ENCODE assay signal across 15 cellular contexts in genomic region chr11:66183581-66184048, GRCh38.
DNase-seq lines count a peak whose midpoint lies in the region; ATAC-seq and TF ChIP-seq lines count a peak whose summit lies in the region.
"Had no signal": no experiment of that assay in that cellular context is flagged by ENCODE, and none has a peak within 500 bp of the region (broad histone marks: within the 10 kb centered on the region; RNA-seq: fewer than 3 reads in every experiment).

No MANE protein-coding gene starts in this region.

- peaks cover 22% of the 10 kb centered on the region for H3F3A ChIP-seq in GM23248 (ENCODE audit: insufficient read depth)

- peaks cover 13% of the 10 kb centered on the region for H3K4me1 ChIP-seq in CD4-positive, CD25-positive, alpha-beta regulatory T cell (ENCODE audit: control insufficient read depth, insufficient read depth, low read length, poor library complexity, severe bottlenecking)
- H3K4me1 ChIP-seq in GM23248 (ENCODE audit: insufficient read depth), result peaks cover 21% of the 10 kb centered on the region

- peaks cover 18% of the 10 kb centered on the region for H3K36me3 ChIP-seq in CD4-positive, CD25-positive, alpha-beta regulatory T cell (ENCODE audit: control insufficient read depth, insufficient read depth, low read length)
- H3K36me3 ChIP-seq in GM23248 (ENCODE audit: low read depth), result no peaks in the 10 kb centered on the region

- peaks cover 100% of the 10 kb centered on the region for H3K79me2 ChIP-seq in GM23248 (ENCODE audit: insufficient read depth)

- H3K4me1 Mint-ChIP-seq in CD4-positive, CD25-positive, alpha-beta regulatory T cell, result peaks cover 46 to 79% (median 60%) of the 10 kb centered on the region in 4 donors
- peaks cover 55% of the 10 kb centered on the region for H3K4me1 Mint-ChIP-seq in activated CD8-positive, alpha-beta T cell treated with anti-CD3 and anti-CD28 coated beads for 36 hours (ENCODE audit: low read depth)
- peaks cover 48 to 67% of the 10 kb centered on the region in 2 donors for H3K4me1 Mint-ChIP-seq in immature natural killer cell

- H3K4me3 ChIP-seq in CD4-positive, CD25-positive, alpha-beta regulatory T cell (ENCODE audit: low read depth, low read length), result no peak overlapping the region
- H3K4me3 ChIP-seq in GM23248, result no peak overlapping the region
- H3K4me3 ChIP-seq: stomach had no signal

- CTCF ChIA-PET in activated CD8-positive, alpha-beta T cell treated with anti-CD3 and anti-CD28 coated beads for 36 hours (lab: Charles Lee), result interaction anchor here (1.2 kb wide), 2 partner anchors 138 to 139 kb away, joined by 4 to 6 read pairs; no protein-coding TSS in a partner anchor

- H3K9me2 ChIP-seq in GM23248 (ENCODE audit: insufficient read depth), result no peaks in the 10 kb centered on the region

- peaks cover 7% of the 10 kb centered on the region; the same call in 1 of the 2 replicates for H4K20me1 ChIP-seq in GM23248 (ENCODE audit: insufficient read depth)

- WGBS in GM23248 (ENCODE audit: low coverage in 1 of 2, low lambda C conversion rate in 2 of 2, missing lambda C conversion rate in 2 of 2), 2 experiments, result 40 to 58% methylated on average over 3 of the region's 3 CpGs

- no peaks in the 10 kb centered on the region for H3K27me3 ChIP-seq in CD4-positive, CD25-positive, alpha-beta regulatory T cell (ENCODE audit: control insufficient read depth, insufficient read depth, low read length)
- no peaks in the 10 kb centered on the region for H3K27me3 ChIP-seq in GM23248 (replicated peaks; ENCODE audit: insufficient read depth)
- H3K27me3 ChIP-seq: stomach had no signal

- POLR2A ChIA-PET in activated CD8-positive, alpha-beta T cell treated with anti-CD3 and anti-CD28 coated beads for 36 hours (lab: Charles Lee), result no interaction called here

- TF ChIP-seq CTCF in activated CD8-positive, alpha-beta T cell treated with anti-CD3 and anti-CD28 coated beads for 36 hours (IDR thresholded peaks at IDR 0.05), result no peak

- H3K27ac Mint-ChIP-seq in CD4-positive, CD25-positive, alpha-beta regulatory T cell, result peak overlapping the region in 2 of 3 donors; percentile 51 to 68
- peak overlapping the region; percentile 20 for H3K27ac Mint-ChIP-seq in activated CD8-positive, alpha-beta T cell treated with anti-CD3 and anti-CD28 coated beads for 36 hours
- peak overlapping the region in 2 of 6 donors; percentile 45 to 83 for H3K27ac Mint-ChIP-seq in immature natural killer cell
- H3K27ac Mint-ChIP-seq: nephron progenitor cell had no signal

- peak; percentile 67 to 70 for ATAC-seq in CD4-positive, CD25-positive, alpha-beta regulatory T cell (ENCODE audit: low read depth in 2 of 2)
- ATAC-seq in activated CD8-positive, alpha-beta T cell treated with anti-CD3 and anti-CD28 coated beads for 36 hours, result peak; percentile 27
- ATAC-seq in HG02852 (IDR thresholded peaks at IDR 0.05; ENCODE audit: unreplicated experiment) (no peak), GM19455 (IDR thresholded peaks at IDR 0.05; ENCODE audit: unreplicated experiment) (no peak)

- no peak overlapping the region for H2AFZ ChIP-seq in GM23248

- no peak overlapping the region for H3K4me2 ChIP-seq in GM23248 (ENCODE audit: unreplicated experiment)

- no peaks in the 10 kb centered on the region for H3K9me3 Mint-ChIP-seq in CD4-positive, CD25-positive, alpha-beta regulatory T cell
- H3K9me3 Mint-ChIP-seq in activated CD8-positive, alpha-beta T cell treated with anti-CD3 and anti-CD28 coated beads for 36 hours, result no peaks in the 10 kb centered on the region
- H3K9me3 Mint-ChIP-seq in immature natural killer cell, result no peaks in the 10 kb centered on the region
- H3K9me3 Mint-ChIP-seq: H9 had no signal

- H3K27me3 Mint-ChIP-seq in CD4-positive, CD25-positive, alpha-beta regulatory T cell, result no peaks in the 10 kb centered on the region
- no peaks in the 10 kb centered on the region for H3K27me3 Mint-ChIP-seq in activated CD8-positive, alpha-beta T cell treated with anti-CD3 and anti-CD28 coated beads for 36 hours
- H3K27me3 Mint-ChIP-seq in immature natural killer cell (ENCODE audit: low read depth in 3 of 3), result peaks cover 0 to 2% (median 2%) of the 10 kb centered on the region in 3 donors

- H3K27ac ChIP-seq in CD4-positive, CD25-positive, alpha-beta regulatory T cell (ENCODE audit: insufficient read depth, low read length, poor library complexity, severe bottlenecking), result no peak overlapping the region
- peak overlapping the region; percentile 29; the same call in 1 of the 2 replicates for H3K27ac ChIP-seq in GM23248

- DNase-seq in CD4-positive, CD25-positive, alpha-beta regulatory T cell, result peak; percentile 11 to 55 (median 24)
- peak; percentile 48 for DNase-seq in GM23248
- peak; percentile 8 for DNase-seq in activated CD8-positive, alpha-beta T cell treated with anti-CD3 and anti-CD28 coated beads for 36 hours
- peak; percentile 21 to 30 (median 26) for DNase-seq in immature natural killer cell
- no peak for DNase-seq in D341Med (ENCODE audit: low spot score)
- no peak for DNase-seq in activated CD8-positive, alpha-beta memory T cell treated with anti-CD3 and anti-CD28 coated beads, Interleukin-2, amount 50 U/mL, for 4 hours
- DNase-seq: activated CD4-positive, CD25-positive, alpha-beta regulatory T cell; activated naive CD4-positive, alpha-beta T cell treated with anti-CD3 and anti-CD28 coated beads, Interleukin-2, amount 50 U/mL, for 16 hours; EL; H9; NCI-H1092 treated with DMSO at 0.1 percent for 48 hours; nephron progenitor cell; stomach had no signal

- no peak overlapping the region for H3K9ac ChIP-seq in GM23248

- H3K36me3 Mint-ChIP-seq in CD4-positive, CD25-positive, alpha-beta regulatory T cell, result peaks cover 25% of the 10 kb centered on the region
- H3K36me3 Mint-ChIP-seq in activated CD8-positive, alpha-beta T cell treated with anti-CD3 and anti-CD28 coated beads for 36 hours (ENCODE audit: low read depth), result peaks cover 13% of the 10 kb centered on the region
- H3K36me3 Mint-ChIP-seq in immature natural killer cell, result no peaks in the 10 kb centered on the region

- no peaks in the 10 kb centered on the region for H3K9me3 ChIP-seq in CD4-positive, CD25-positive, alpha-beta regulatory T cell (ENCODE audit: control insufficient read depth in 2 of 2, low read length in 2 of 2)
- no peaks in the 10 kb centered on the region for H3K9me3 ChIP-seq in GM23248 (ENCODE audit: low read depth)
- H3K9me3 ChIP-seq: stomach had no signal

- intact Hi-C loops in activated CD8-positive, alpha-beta T cell treated with anti-CD3 and anti-CD28 coated beads for 36 hours (cut with micrococcal nuclease), result no loop called here

- peak overlapping the region in 2 of 4 donors; percentile 7 to 33 for H3K4me3 Mint-ChIP-seq in CD4-positive, CD25-positive, alpha-beta regulatory T cell
- no peak overlapping the region for H3K4me3 Mint-ChIP-seq in activated CD8-positive, alpha-beta T cell treated with anti-CD3 and anti-CD28 coated beads for 36 hours
- no peak overlapping the region for H3K4me3 Mint-ChIP-seq in immature natural killer cell
- H3K4me3 Mint-ChIP-seq: H9, nephron progenitor cell had no signal

- in situ Hi-C loops in GM23248 (cut with MboI), result no loop called here

Comparison
In these comparisons a context has a peak if more than half of its experiments do, and no peak if none do; other contexts are left out.
1. ATAC-seq: peak in CD4-positive, CD25-positive, alpha-beta regulatory T cell (2 of 2) and activated CD8-positive, alpha-beta T cell treated with anti-CD3 and anti-CD28 coated beads for 36 hours (single experiment); none in HG02852 (single experiment) and GM19455 (single experiment).
2. DNase-seq: peak in CD4-positive, CD25-positive, alpha-beta regulatory T cell (3 of 3), GM23248 (single experiment), activated CD8-positive, alpha-beta T cell treated with anti-CD3 and anti-CD28 coated beads for 36 hours (single experiment) and immature natural killer cell (3 of 3); none in D341Med (single experiment) and activated CD8-positive, alpha-beta memory T cell treated with anti-CD3 and anti-CD28 coated beads, Interleukin-2, amount 50 U/mL, for 4 hours (single experiment).